Comparison of ENCODE assay signal across 23 cellular contexts in genomic region chr7:36900988-36901710, GRCh38.
"Had no signal": no experiment of that assay in that cellular context is flagged by ENCODE, and none has a peak within 500 bp of the region (broad histone marks: within the 10 kb centered on the region; RNA-seq: fewer than 3 reads in every experiment).

No MANE protein-coding gene starts in this region.

- H3K27ac Mint-ChIP-seq: dendritic cell treated with granulocyte-macrophage colony-stimulating factor and Interleukin-4, amounts not matched to agents 40 ng/mL and 50 ng/mL, for 4 days; endodermal cell; progenitor cell of endocrine pancreas; stimulated activated naive CD8-positive, alpha-beta T cell treated with anti-CD3 and anti-CD28 coated beads, Interleukin-15, amount 100 ng/mL, for 72 hours had no signal

- H3K27me3 Mint-ChIP-seq: dendritic cell treated with granulocyte-macrophage colony-stimulating factor and Interleukin-4, amounts not matched to agents 40 ng/mL and 50 ng/mL, for 4 days; progenitor cell of endocrine pancreas; stimulated activated naive CD8-positive, alpha-beta T cell treated with anti-CD3 and anti-CD28 coated beads, Interleukin-15, amount 100 ng/mL, for 72 hours had no signal

- H3K36me3 Mint-ChIP-seq: natural killer cell had no signal

- H3K4me1 Mint-ChIP-seq: stimulated activated naive CD8-positive, alpha-beta T cell treated with anti-CD3 and anti-CD28 coated beads, Interleukin-15, amount 100 ng/mL, for 72 hours had no signal

- H3K9me3 Mint-ChIP-seq: dendritic cell treated with granulocyte-macrophage colony-stimulating factor and Interleukin-4, amounts not matched to agents 40 ng/mL and 50 ng/mL, for 4 days; endodermal cell had no signal

- DNase-seq: colonic mucosa; effector CD8-positive, alpha-beta T cell; foreskin keratinocyte; heart left ventricle; left cardiac atrium; left ventricle myocardium inferior; lower lobe of right lung; natural killer cell; stimulated activated CD4-positive, alpha-beta T cell treated with anti-CD3 and anti-CD28 coated beads, Interleukin-12 subunit alpha, Interleukin-12 subunit beta, amount 100 ng/mL, for 4 hours; stimulated activated CD4-positive, alpha-beta T cell treated with anti-CD3 and anti-CD28 coated beads, Interleukin-1b, Interleukin-23, amount 100 ng/mL, for 48 hours; stimulated activated CD4-positive, alpha-beta T cell treated with anti-CD3 and anti-CD28 coated beads, Interleukin-4, amount 100 ng/mL, for 1 hour; stimulated activated CD8-positive, alpha-beta memory T cell treated with anti-CD3 and anti-CD28 coated beads, Interleukin-4, amount 100 ng/mL, for 48 hours; stimulated activated naive CD4-positive, alpha-beta T cell; stimulated activated naive CD8-positive, alpha-beta T cell treated with anti-CD3 and anti-CD28 coated beads, Interleukin-15, amount 100 ng/mL, for 72 hours; transverse colon; upper lobe of right lung; uterus had no signal

- ATAC-seq: foreskin keratinocyte; gastroesophageal sphincter; heart left ventricle; left cardiac atrium; lower lobe of right lung; natural killer cell; sciatic nerve; stimulated activated naive CD8-positive, alpha-beta T cell treated with anti-CD3 and anti-CD28 coated beads, Interleukin-15, amount 100 ng/mL, for 72 hours; upper lobe of right lung had no signal

- H3K4me3 Mint-ChIP-seq: dendritic cell treated with granulocyte-macrophage colony-stimulating factor and Interleukin-4, amounts not matched to agents 40 ng/mL and 50 ng/mL, for 4 days; endodermal cell; natural killer cell; neural crest cell; stimulated activated naive CD8-positive, alpha-beta T cell treated with anti-CD3 and anti-CD28 coated beads, Interleukin-15, amount 100 ng/mL, for 72 hours had no signal
